In the genomic region with DNA sequence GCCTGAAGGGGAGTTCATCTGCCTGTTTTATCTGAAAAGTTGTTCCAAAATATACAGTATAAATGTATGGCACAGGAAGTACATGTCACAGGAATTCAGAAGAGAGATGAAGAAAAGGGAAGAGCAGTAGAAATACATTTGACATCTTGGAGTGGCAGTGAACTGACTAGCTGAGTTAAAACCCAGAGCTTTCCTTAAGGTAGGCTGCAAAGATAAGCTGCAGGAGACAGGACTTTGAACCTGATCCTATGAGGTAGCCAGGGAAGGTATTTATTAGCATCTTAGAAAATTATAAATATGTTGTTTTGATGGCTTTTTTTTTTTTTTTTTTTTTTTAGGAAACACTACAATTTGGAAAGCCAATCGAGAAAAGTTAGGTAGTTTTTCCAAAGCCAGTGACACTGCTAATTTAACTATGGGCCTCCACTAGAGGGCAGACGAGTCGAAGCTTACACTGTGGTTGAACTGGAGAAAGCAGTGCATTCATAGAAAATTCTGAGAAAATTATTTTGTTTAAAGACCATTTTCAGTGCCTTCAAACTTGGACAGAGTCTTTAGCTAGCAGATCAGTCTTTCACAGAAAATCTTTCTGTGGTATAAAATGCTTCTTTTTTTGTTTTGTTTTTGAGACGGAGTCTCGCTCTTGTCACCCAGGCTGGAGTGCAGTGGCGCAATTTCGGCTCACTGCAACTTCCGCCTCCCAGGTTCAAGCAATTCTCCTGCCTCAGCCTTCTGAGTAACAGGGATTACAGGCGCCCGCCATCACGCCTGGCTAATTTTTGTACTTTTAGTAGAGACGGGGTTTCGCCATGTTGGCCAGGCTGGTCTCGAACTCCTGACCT, we compare ENCODE assay signal across 1 cellular context.
TF ChIP-seq lines count a peak whose summit lies in the region.

No MANE protein-coding gene starts in this region.

TF ChIP-seq in H1, 55 proteins besides CTCF, POLR2A, EP300 and RAD21 (continued from another document):
- TF ChIP-seq, protein P1, sequence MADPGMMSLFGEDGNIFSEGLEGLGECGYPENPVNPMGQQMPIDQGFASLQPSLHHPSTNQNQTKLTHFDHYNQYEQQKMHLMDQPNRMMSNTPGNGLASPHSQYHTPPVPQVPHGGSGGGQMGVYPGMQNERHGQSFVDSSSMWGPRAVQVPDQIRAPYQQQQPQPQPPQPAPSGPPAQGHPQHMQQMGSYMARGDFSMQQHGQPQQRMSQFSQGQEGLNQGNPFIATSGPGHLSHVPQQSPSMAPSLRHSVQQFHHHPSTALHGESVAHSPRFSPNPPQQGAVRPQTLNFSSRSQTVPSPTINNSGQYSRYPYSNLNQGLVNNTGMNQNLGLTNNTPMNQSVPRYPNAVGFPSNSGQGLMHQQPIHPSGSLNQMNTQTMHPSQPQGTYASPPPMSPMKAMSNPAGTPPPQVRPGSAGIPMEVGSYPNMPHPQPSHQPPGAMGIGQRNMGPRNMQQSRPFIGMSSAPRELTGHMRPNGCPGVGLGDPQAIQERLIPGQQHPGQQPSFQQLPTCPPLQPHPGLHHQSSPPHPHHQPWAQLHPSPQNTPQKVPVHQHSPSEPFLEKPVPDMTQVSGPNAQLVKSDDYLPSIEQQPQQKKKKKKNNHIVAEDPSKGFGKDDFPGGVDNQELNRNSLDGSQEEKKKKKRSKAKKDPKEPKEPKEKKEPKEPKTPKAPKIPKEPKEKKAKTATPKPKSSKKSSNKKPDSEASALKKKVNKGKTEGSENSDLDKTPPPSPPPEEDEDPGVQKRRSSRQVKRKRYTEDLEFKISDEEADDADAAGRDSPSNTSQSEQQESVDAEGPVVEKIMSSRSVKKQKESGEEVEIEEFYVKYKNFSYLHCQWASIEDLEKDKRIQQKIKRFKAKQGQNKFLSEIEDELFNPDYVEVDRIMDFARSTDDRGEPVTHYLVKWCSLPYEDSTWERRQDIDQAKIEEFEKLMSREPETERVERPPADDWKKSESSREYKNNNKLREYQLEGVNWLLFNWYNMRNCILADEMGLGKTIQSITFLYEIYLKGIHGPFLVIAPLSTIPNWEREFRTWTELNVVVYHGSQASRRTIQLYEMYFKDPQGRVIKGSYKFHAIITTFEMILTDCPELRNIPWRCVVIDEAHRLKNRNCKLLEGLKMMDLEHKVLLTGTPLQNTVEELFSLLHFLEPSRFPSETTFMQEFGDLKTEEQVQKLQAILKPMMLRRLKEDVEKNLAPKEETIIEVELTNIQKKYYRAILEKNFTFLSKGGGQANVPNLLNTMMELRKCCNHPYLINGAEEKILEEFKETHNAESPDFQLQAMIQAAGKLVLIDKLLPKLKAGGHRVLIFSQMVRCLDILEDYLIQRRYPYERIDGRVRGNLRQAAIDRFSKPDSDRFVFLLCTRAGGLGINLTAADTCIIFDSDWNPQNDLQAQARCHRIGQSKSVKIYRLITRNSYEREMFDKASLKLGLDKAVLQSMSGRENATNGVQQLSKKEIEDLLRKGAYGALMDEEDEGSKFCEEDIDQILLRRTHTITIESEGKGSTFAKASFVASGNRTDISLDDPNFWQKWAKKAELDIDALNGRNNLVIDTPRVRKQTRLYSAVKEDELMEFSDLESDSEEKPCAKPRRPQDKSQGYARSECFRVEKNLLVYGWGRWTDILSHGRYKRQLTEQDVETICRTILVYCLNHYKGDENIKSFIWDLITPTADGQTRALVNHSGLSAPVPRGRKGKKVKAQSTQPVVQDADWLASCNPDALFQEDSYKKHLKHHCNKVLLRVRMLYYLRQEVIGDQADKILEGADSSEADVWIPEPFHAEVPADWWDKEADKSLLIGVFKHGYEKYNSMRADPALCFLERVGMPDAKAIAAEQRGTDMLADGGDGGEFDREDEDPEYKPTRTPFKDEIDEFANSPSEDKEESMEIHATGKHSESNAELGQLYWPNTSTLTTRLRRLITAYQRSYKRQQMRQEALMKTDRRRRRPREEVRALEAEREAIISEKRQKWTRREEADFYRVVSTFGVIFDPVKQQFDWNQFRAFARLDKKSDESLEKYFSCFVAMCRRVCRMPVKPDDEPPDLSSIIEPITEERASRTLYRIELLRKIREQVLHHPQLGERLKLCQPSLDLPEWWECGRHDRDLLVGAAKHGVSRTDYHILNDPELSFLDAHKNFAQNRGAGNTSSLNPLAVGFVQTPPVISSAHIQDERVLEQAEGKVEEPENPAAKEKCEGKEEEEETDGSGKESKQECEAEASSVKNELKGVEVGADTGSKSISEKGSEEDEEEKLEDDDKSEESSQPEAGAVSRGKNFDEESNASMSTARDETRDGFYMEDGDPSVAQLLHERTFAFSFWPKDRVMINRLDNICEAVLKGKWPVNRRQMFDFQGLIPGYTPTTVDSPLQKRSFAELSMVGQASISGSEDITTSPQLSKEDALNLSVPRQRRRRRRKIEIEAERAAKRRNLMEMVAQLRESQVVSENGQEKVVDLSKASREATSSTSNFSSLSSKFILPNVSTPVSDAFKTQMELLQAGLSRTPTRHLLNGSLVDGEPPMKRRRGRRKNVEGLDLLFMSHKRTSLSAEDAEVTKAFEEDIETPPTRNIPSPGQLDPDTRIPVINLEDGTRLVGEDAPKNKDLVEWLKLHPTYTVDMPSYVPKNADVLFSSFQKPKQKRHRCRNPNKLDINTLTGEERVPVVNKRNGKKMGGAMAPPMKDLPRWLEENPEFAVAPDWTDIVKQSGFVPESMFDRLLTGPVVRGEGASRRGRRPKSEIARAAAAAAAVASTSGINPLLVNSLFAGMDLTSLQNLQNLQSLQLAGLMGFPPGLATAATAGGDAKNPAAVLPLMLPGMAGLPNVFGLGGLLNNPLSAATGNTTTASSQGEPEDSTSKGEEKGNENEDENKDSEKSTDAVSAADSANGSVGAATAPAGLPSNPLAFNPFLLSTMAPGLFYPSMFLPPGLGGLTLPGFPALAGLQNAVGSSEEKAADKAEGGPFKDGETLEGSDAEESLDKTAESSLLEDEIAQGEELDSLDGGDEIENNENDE (IDR thresholded peaks at IDR 0.05; ENCODE audit: insufficient replicate concordance, low read length): no peak
- no peak for TF ChIP-seq HDAC2 (IDR thresholded peaks at IDR 0.05; ENCODE audit: borderline replicate concordance in 1 of 2, low read depth in 2 of 2, low read length in 2 of 2)
- no peak for TF ChIP-seq CREB1 (IDR thresholded peaks at IDR 0.05)
- TF ChIP-seq SUZ12 (IDR thresholded peaks at IDR 0.05; ENCODE audit: low read length): no peak
- no peak for TF ChIP-seq SP2 (IDR thresholded peaks at IDR 0.05; ENCODE audit: low read length)
- no peak for TF ChIP-seq EGR1 (IDR thresholded peaks at IDR 0.05; ENCODE audit: borderline replicate concordance, low read depth, low read length)
- TF ChIP-seq TAF7 (optimal IDR thresholded peaks at IDR 0.05; ENCODE audit: borderline replicate concordance, low read depth, low read length): no peak
- TF ChIP-seq JUN (IDR thresholded peaks at IDR 0.05; ENCODE audit: low read depth, low read length): no peak
- TF ChIP-seq MAFK (IDR thresholded peaks at IDR 0.05; ENCODE audit: low read depth, low read length): no peak
